ENCODE assay signal across 12 cellular contexts in genomic region chr16:47311738-47312505, GRCh38.
DNase-seq lines count a peak whose midpoint lies in the region; ATAC-seq lines count a peak whose summit lies in the region.
"Had no signal": no experiment of that assay in that cellular context is flagged by ENCODE, and none has a peak within 500 bp of the region (broad histone marks: within the 10 kb centered on the region; RNA-seq: fewer than 3 reads in every experiment).

No MANE protein-coding gene starts in this region.

- peak overlapping the region; percentile 25 for H3K27ac ChIP-seq in cingulate gyrus (ENCODE audit: low read depth, low read length)
- no peak overlapping the region for H3K27ac ChIP-seq in mesenchymal stem cell (ENCODE audit: low read length, poor library complexity, severe bottlenecking)
- H3K27ac ChIP-seq: SJCRH30 had no signal

- H3K9me3 ChIP-seq in MG63 (no peaks in the 10 kb centered on the region), mesenchymal stem cell (ENCODE audit: control insufficient read depth, low read length) (no peaks in the 10 kb centered on the region)
- H3K9me3 ChIP-seq: SJCRH30 had no signal

- no peak overlapping the region for H3K4me2 ChIP-seq in mesenchymal stem cell (ENCODE audit: low read length, poor library complexity, severe bottlenecking)

- H3K4me3 Mint-ChIP-seq in stimulated activated naive CD8-positive, alpha-beta T cell treated with anti-CD3 and anti-CD28 coated beads, Interleukin-15, amount 100 ng/mL, for 72 hours, result no peak overlapping the region
- H3K4me3 Mint-ChIP-seq: activated CD4-positive, alpha-beta T cell treated with anti-CD3 and anti-CD28 coated beads, Interleukin-2, amount 10 ng/mL, durations not matched to agents 7 days and 5 days had no signal

- H3K18ac ChIP-seq in mesenchymal stem cell (ENCODE audit: low read depth in 1 of 2, low read length in 2 of 2), result no peak overlapping the region

- H3K27ac Mint-ChIP-seq in stimulated activated naive CD8-positive, alpha-beta T cell treated with anti-CD3 and anti-CD28 coated beads, Interleukin-15, amount 100 ng/mL, for 72 hours, result no peak overlapping the region
- H3K27ac Mint-ChIP-seq: activated CD4-positive, alpha-beta T cell treated with anti-CD3 and anti-CD28 coated beads, Interleukin-2, amount 10 ng/mL, durations not matched to agents 7 days and 5 days had no signal

- H4K8ac ChIP-seq in mesenchymal stem cell (ENCODE audit: low read length), result peak overlapping the region; percentile 54

- no peak overlapping the region for H2BK5ac ChIP-seq in mesenchymal stem cell (ENCODE audit: low read depth, low read length, poor library complexity, severe bottlenecking)

- no peaks in the 10 kb centered on the region for H3K27me3 Mint-ChIP-seq in stimulated activated naive CD8-positive, alpha-beta T cell treated with anti-CD3 and anti-CD28 coated beads, Interleukin-15, amount 100 ng/mL, for 72 hours
- H3K27me3 Mint-ChIP-seq: activated CD4-positive, alpha-beta T cell treated with anti-CD3 and anti-CD28 coated beads, Interleukin-2, amount 10 ng/mL, durations not matched to agents 7 days and 5 days had no signal

- H3K9me3 Mint-ChIP-seq in stimulated activated naive CD8-positive, alpha-beta T cell treated with anti-CD3 and anti-CD28 coated beads, Interleukin-15, amount 100 ng/mL, for 72 hours, result no peaks in the 10 kb centered on the region
- H3K9me3 Mint-ChIP-seq: activated CD4-positive, alpha-beta T cell treated with anti-CD3 and anti-CD28 coated beads, Interleukin-2, amount 10 ng/mL, durations not matched to agents 7 days and 5 days had no signal

- H3K79me1 ChIP-seq in mesenchymal stem cell (replicated peaks; ENCODE audit: low read length, poor library complexity, severe bottlenecking), result peaks cover 2% of the 10 kb centered on the region

- H2AFZ ChIP-seq in mesenchymal stem cell (ENCODE audit: low read depth, low read length), result no peak overlapping the region

- DNase-seq in Daoy (ENCODE audit: low read depth) (peak; percentile 18), MG63 (peak; percentile 0), mesenchymal stem cell (no peak), SIG-M5 treated with dmso at 0.1 percent for 504 hours (lab: John Stamatoyannopoulos, UW; ENCODE audit: unreplicated experiment) (no peak), NCI-H1436 treated with DMSO at 0.1 percent for 48 hours (lab: John Stamatoyannopoulos, UW) (no peak)
- no peak for DNase-seq in activated T-cell treated with anti-CD3 and anti-CD28 coated beads, Interleukin-2, amount 50 U/mL, for 1 hour
- no peak for DNase-seq in stimulated activated naive CD8-positive, alpha-beta T cell treated with anti-CD3 and anti-CD28 coated beads, Interleukin-15, amount 100 ng/mL, for 72 hours
- DNase-seq: activated CD4-positive, alpha-beta T cell treated with anti-CD3 and anti-CD28 coated beads, Interleukin-2, amount 10 ng/mL, durations not matched to agents 7 days and 5 days; NCI-H2081 had no signal

- no peaks in the 10 kb centered on the region for H3K4me1 Mint-ChIP-seq in stimulated activated naive CD8-positive, alpha-beta T cell treated with anti-CD3 and anti-CD28 coated beads, Interleukin-15, amount 100 ng/mL, for 72 hours
- H3K4me1 Mint-ChIP-seq: activated CD4-positive, alpha-beta T cell treated with anti-CD3 and anti-CD28 coated beads, Interleukin-2, amount 10 ng/mL, durations not matched to agents 7 days and 5 days had no signal

- WGBS in mesenchymal stem cell, result 84% methylated on average over 6 of the region's 8 CpGs

- no peaks in the 10 kb centered on the region for H3K4me1 ChIP-seq in mesenchymal stem cell (ENCODE audit: control insufficient read depth, insufficient read depth, low read depth, low read length)
- H3K4me1 ChIP-seq: SJCRH30 had no signal

- no peak overlapping the region for H2BK120ac ChIP-seq in mesenchymal stem cell (ENCODE audit: low read depth, low read length)

- peak overlapping the region; percentile 16 for H2AK5ac ChIP-seq in mesenchymal stem cell (ENCODE audit: low read length, severe bottlenecking)

- no peak overlapping the region for H2BK12ac ChIP-seq in mesenchymal stem cell (ENCODE audit: low read length in 2 of 2)

- H3K14ac ChIP-seq in mesenchymal stem cell (ENCODE audit: low read length in 2 of 2), result no peak overlapping the region

- no peak overlapping the region for H3K23ac ChIP-seq in mesenchymal stem cell (ENCODE audit: low read length in 2 of 2)

- H3K36me3 ChIP-seq in MG63 (no peaks in the 10 kb centered on the region), mesenchymal stem cell (ENCODE audit: control insufficient read depth in 1 of 2, insufficient read depth in 2 of 2, low read depth in 1 of 2, low read length in 2 of 2) (peaks cover 0 to 23% of the 10 kb centered on the region in 2 experiments)
- H3K36me3 ChIP-seq: SJCRH30 had no signal

- no peak for ATAC-seq in stimulated activated naive CD8-positive, alpha-beta T cell treated with anti-CD3 and anti-CD28 coated beads, Interleukin-15, amount 100 ng/mL, for 72 hours
- ATAC-seq: esophagus mucosa had no signal

- H3K9ac ChIP-seq in mesenchymal stem cell (ENCODE audit: low read length), result no peak overlapping the region

- H4K91ac ChIP-seq in mesenchymal stem cell (ENCODE audit: low read length), result no peak overlapping the region

- H3K27me3 ChIP-seq in MG63 (no peaks in the 10 kb centered on the region), mesenchymal stem cell (ENCODE audit: control insufficient read depth in 1 of 2, insufficient read depth in 1 of 2, low read length in 2 of 2) (no peaks in the 10 kb centered on the region)
- H3K27me3 ChIP-seq: SJCRH30 had no signal

- H3K4ac ChIP-seq in mesenchymal stem cell (ENCODE audit: low read depth in 1 of 2, low read length in 2 of 2), result no peak overlapping the region

- H2BK15ac ChIP-seq in mesenchymal stem cell (ENCODE audit: low read depth, poor library complexity, severe bottlenecking), result no peak overlapping the region

- H3K4me3 ChIP-seq in MG63, result no peak overlapping the region
- H3K4me3 ChIP-seq in mesenchymal stem cell (ENCODE audit: insufficient read depth in 1 of 2, low read depth in 1 of 2, low read length in 2 of 2), result no peak overlapping the region
- H3K4me3 ChIP-seq: SJCRH30 had no signal

Comparison
In these comparisons a context has a peak if more than half of its experiments do, and no peak if none do; other contexts are left out.
1. DNase-seq: peak in Daoy (single experiment) and MG63 (single experiment); none in mesenchymal stem cell (single experiment), activated T-cell treated with anti-CD3 and anti-CD28 coated beads, Interleukin-2, amount 50 U/mL, for 1 hour (single experiment), SIG-M5 treated with dmso at 0.1 percent for 504 hours (single experiment), stimulated activated naive CD8-positive, alpha-beta T cell treated with anti-CD3 and anti-CD28 coated beads, Interleukin-15, amount 100 ng/mL, for 72 hours (0 of 2) and NCI-H1436 treated with DMSO at 0.1 percent for 48 hours (single experiment).